8 cellular contexts compared by ENCODE assay signal in the genomic region with DNA sequence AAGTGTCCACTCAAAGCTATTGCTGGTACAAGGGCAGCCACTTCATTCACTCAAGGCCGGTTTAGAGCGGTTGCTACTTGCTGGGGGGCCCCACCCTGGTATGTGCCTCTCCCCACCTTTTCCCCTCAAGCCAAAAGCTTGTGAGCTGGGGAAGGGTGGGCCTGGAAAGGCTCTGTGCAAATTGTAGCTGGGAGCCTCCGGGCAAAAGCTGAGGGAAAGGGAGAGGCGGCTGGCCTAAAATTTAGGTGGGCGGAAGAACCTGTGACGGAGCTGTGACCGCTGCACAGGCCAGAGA. TPM values are rescaled to one million over a fixed set of nuclear protein-coding genes. Genes with fewer than 3 reads are reported as not detected.
A peak's percentile ranks its signal among the peaks of the same experiment; 100 is the strongest.
DNase-seq lines count a peak whose midpoint lies in the region; ATAC-seq and TF ChIP-seq lines count a peak whose summit lies in the region.

No MANE protein-coding gene starts in this region.

- H3K27me3 Mint-ChIP-seq in endodermal cell (ENCODE audit: insufficient read depth): peaks cover 2% of the 10 kb centered on the region

- H3K27me3 ChIP-seq in DND-41 (ENCODE audit: insufficient read depth, low read length, poor library complexity) (no peaks in the 10 kb centered on the region), endodermal cell (ENCODE audit: control insufficient read depth, insufficient read depth, low read length, poor library complexity, severe bottlenecking) (no peaks in the 10 kb centered on the region), ovary (no peaks in the 10 kb centered on the region)

- no peak for TF ChIP-seq POLR2A in ovary (IDR thresholded peaks at IDR 0.05)

- peak overlapping the region; percentile 71 for H3K4me3 Mint-ChIP-seq in endodermal cell

- no peaks in the 10 kb centered on the region for H3K9me2 ChIP-seq in OCI-LY7 (ENCODE audit: insufficient read depth, low read length)

- H3K9me3 ChIP-seq in DND-41 (ENCODE audit: insufficient read depth, low read length, severe bottlenecking): no peaks in the 10 kb centered on the region
- no peaks in the 10 kb centered on the region for H3K9me3 ChIP-seq in OCI-LY7 (ENCODE audit: low read length)
- no peaks in the 10 kb centered on the region for H3K9me3 ChIP-seq in endodermal cell (ENCODE audit: control insufficient read depth, low read length)
- H3K9me3 ChIP-seq in ovary: no peaks in the 10 kb centered on the region

- peaks cover 3% of the 10 kb centered on the region; the same call in 1 of the 2 replicates for H4K20me1 ChIP-seq in DND-41 (ENCODE audit: insufficient read depth, low read length)
- H4K20me1 ChIP-seq in OCI-LY7 (ENCODE audit: insufficient read depth, low read length): no peaks in the 10 kb centered on the region

- peaks cover 21% of the 10 kb centered on the region for H3K4me1 Mint-ChIP-seq in endodermal cell

- H3K9me3 Mint-ChIP-seq in endodermal cell: no peaks in the 10 kb centered on the region

- 40 to 44% methylated on average over 2 to 7 of the region's 7 CpGs for WGBS in endodermal cell (ENCODE audit: insufficient coverage in 1 of 2, insufficient read length in 1 of 2), 2 experiments
- WGBS in ovary, 3 donors: 48 to 61% (median 57%) methylated on average over 7 of the region's 7 CpGs

- H3K27ac Mint-ChIP-seq in endodermal cell: peak overlapping the region; percentile 77

- H2AFZ ChIP-seq in DND-41 (ENCODE audit: low read depth, low read length) (no peak overlapping the region), OCI-LY7 (ENCODE audit: low read length) (no peak overlapping the region)

- H3K27ac ChIP-seq in DND-41 (ENCODE audit: low read length) (no peak overlapping the region), OCI-LY7 (ENCODE audit: low read depth, low read length, poor library complexity, severe bottlenecking) (peak overlapping the region; percentile 29), endodermal cell (ENCODE audit: low read depth, low read length) (no peak overlapping the region), ovary (no peak overlapping the region)

- H3K4me3 ChIP-seq in DND-41 (ENCODE audit: low read depth in 1 of 2, low read length in 2 of 2) (peak overlapping the region in 1 of 2 experiments; percentile 66; a peak in 1 of 4 replicates), OCI-LY7 (ENCODE audit: low read depth, low read length, poor library complexity, severe bottlenecking) (peak overlapping the region; percentile 65), endodermal cell (ENCODE audit: low read length) (peak overlapping the region; percentile 89), ovary (peak overlapping the region; percentile 63)

- no peak for TF ChIP-seq EP300 in ovary (IDR thresholded peaks at IDR 0.05)

- no peak for ATAC-seq in DND-41 (ENCODE audit: insufficient read depth, low read depth)
- ATAC-seq in GM19463 (IDR thresholded peaks at IDR 0.05; ENCODE audit: unreplicated experiment): no peak

- no TSS peak for BruUV-seq in OCI-LY7 (replicated peaks; lab: Mats Ljungman, UMichigan)

- POLR2A ChIA-PET in OCI-LY7 (lab: Charles Lee): interaction anchor here (0.5 to 2.0 kb wide), 2 partner anchors 58 to 145 kb away, joined by 4 to 5 read pairs; no protein-coding TSS in a partner anchor

- intact Hi-C loops in OCI-LY7 (cut with micrococcal nuclease; ENCODE audit: unreplicated experiment): loop anchor here (2.0 to 5.0 kb wide), 2 partner anchors 43 to 159 kb away; partner anchors contain the start of gene TRAPPC3
- intact Hi-C loops in ovary (cut with DNase I): no loop called here

- H3K36me3 Mint-ChIP-seq in endodermal cell (ENCODE audit: low read depth): peaks cover 55% of the 10 kb centered on the region

- no peak for DNase-seq in DND-41
- no peak for DNase-seq in OCI-LY7 (ENCODE audit: low spot score)
- DNase-seq in endodermal cell: no peak
- no peak for DNase-seq in ovary
- DNase-seq in central memory CD4-positive, alpha-beta T cell: no peak
- DNase-seq in NCI-H446 (lab: John Stamatoyannopoulos, UW): no peak
- no peak for DNase-seq in SW 1271 (lab: John Stamatoyannopoulos, UW)

- H3K4me2 ChIP-seq in DND-41 (ENCODE audit: insufficient read depth, low read length) (peak overlapping the region; percentile 90; the same call in 1 of the 2 replicates), OCI-LY7 (ENCODE audit: low read length) (peak overlapping the region; percentile 68)

- CTCF ChIA-PET in OCI-LY7 (lab: Charles Lee; ENCODE audit: unreplicated experiment): no interaction called here

- no peak for TF ChIP-seq CTCF in DND-41 (IDR thresholded peaks at IDR 0.05; ENCODE audit: borderline replicate concordance, extremely low read depth, low read length, poor library complexity, severe bottlenecking)
- TF ChIP-seq CTCF in OCI-LY7 (conservative IDR thresholded peaks at IDR 0.05; ENCODE audit: low read length): no peak
- TF ChIP-seq CTCF in endodermal cell (conservative IDR thresholded peaks at IDR 0.05): no peak
- no peak for TF ChIP-seq CTCF in ovary (IDR thresholded peaks at IDR 0.05)

- peak overlapping the region; percentile 63; the same call in 1 of the 2 replicates for H3K9ac ChIP-seq in DND-41 (ENCODE audit: low read depth, low read length)
- H3K9ac ChIP-seq in endodermal cell (ENCODE audit: extremely low read depth, low read length, poor library complexity, severe bottlenecking): no peak overlapping the region

- H3K36me3 ChIP-seq in DND-41 (ENCODE audit: insufficient read depth, low read length): peaks cover 32% of the 10 kb centered on the region
- peaks cover 52% of the 10 kb centered on the region for H3K36me3 ChIP-seq in OCI-LY7 (ENCODE audit: insufficient read depth, low read length)
- peaks cover 44% of the 10 kb centered on the region for H3K36me3 ChIP-seq in endodermal cell (ENCODE audit: control insufficient read depth, insufficient read depth, low read length)
- no peaks in the 10 kb centered on the region for H3K36me3 ChIP-seq in ovary

- H3K4me1 ChIP-seq in DND-41 (ENCODE audit: insufficient read depth, low read length) (peaks cover 23% of the 10 kb centered on the region), OCI-LY7 (ENCODE audit: insufficient read depth, low read length, poor library complexity, severe bottlenecking) (peaks cover 25% of the 10 kb centered on the region), endodermal cell (ENCODE audit: control insufficient read depth, insufficient read depth, low read length) (peaks cover 22% of the 10 kb centered on the region), ovary (ENCODE audit: insufficient read depth) (peaks cover 6% of the 10 kb centered on the region)

- H3K79me2 ChIP-seq in DND-41 (ENCODE audit: insufficient read depth, low read length) (no peaks in the 10 kb centered on the region), OCI-LY7 (ENCODE audit: insufficient read depth, low read depth, low read length) (no peaks in the 10 kb centered on the region)

RNA-seq across cellular contexts. Expression of gene SH3D21, which starts 0.3 kb away (rescaled TPM):
- 15.2 and 16.4 TPM in 2 replicates for total RNA-seq in OCI-LY7 (2014; rRNA removed; shearing (Covaris generic))
- total RNA-seq in OCI-LY7 (2022): 10.6 and 16.7 TPM in 2 replicates
- 10 to 100 TPM; 14.7 to 15.5 TPM for total RNA-seq in endodermal cell
- 11.3 TPM for polyA plus RNA-seq in endodermal cell (2013, experiment 1 of 2)
- polyA plus RNA-seq in endodermal cell (2013, experiment 2 of 2): 12.9 TPM
- total RNA-seq in ovary: 10 to 100 TPM in 3 of 7 donors, 1 to 10 TPM in 4; 1.9 to 22.6 (median 9.2) TPM
- 1 to 10 TPM; 3.5 to 3.7 TPM for polyA plus RNA-seq in ovary

RNA-seq across cellular contexts. Expression of gene EVA1B, which starts 17.6 kb away (rescaled TPM):
- total RNA-seq in OCI-LY7 (2014; rRNA removed; shearing (Covaris generic)): 0.57 and 2.0 TPM in 2 replicates
- 0.84 and 0.96 TPM in 2 replicates for total RNA-seq in OCI-LY7 (2022)
- total RNA-seq in endodermal cell: 10 to 100 TPM; 14.1 to 16.3 TPM
- 26.5 TPM for polyA plus RNA-seq in endodermal cell (2013, experiment 1 of 2)
- polyA plus RNA-seq in endodermal cell (2013, experiment 2 of 2): 28.6 TPM
- 100 to 1,000 TPM in 1 of 7 donors, 10 to 100 TPM in 6; 39.9 to 113 (median 56.8) TPM for total RNA-seq in ovary
- 10 to 100 TPM in 1 of 2 donors, not detected in 1; 54.1 TPM for polyA plus RNA-seq in ovary

Comparison
In these comparisons a context has a peak if more than half of its experiments do, and no peak if none do; other contexts are left out.
1. RNA of gene EVA1B, which starts 17.6 kb away (total RNA-seq): 39.9 to 113 TPM in ovary and 14.1 to 16.3 TPM in endodermal cell; 0.57 to 2.0 TPM in OCI-LY7; every median in the first group is over 4 times any median in the second.